In genomic region chr14:39102969-39103957, GRCh38 we compare ENCODE assay signal across 8 cellular contexts. TPM values are rescaled to one million over a fixed set of nuclear protein-coding genes. Genes with fewer than 3 reads are reported as not detected.
A peak's percentile ranks its signal among the peaks of the same experiment; 100 is the strongest.
DNase-seq lines count a peak whose midpoint lies in the region; ATAC-seq and TF ChIP-seq lines count a peak whose summit lies in the region.

Gene SEC23A, minus strand, starts transcription at chr14:39103235. Its CDS starts 7,117 bp downstream, at chr14:39096118.

- DNase-seq in AG04450 (ENCODE audit: low read depth, low spot score), result peak; percentile 52
- peak; percentile 65 for DNase-seq in NCI-H2196 treated with DMSO at 0.1 percent for 48 hours (lab: John Stamatoyannopoulos, UW; ENCODE audit: unreplicated experiment)
- DNase-seq in mammary epithelial cell, result peak; percentile 81
- DNase-seq in immature natural killer cell, result peak; percentile 86 to 87 (median 87)
- DNase-seq in spleen, result peak; percentile 98

- intact Hi-C loops in mammary epithelial cell (cut with micrococcal nuclease) (loop anchor here (2.0 kb wide), 1 partner anchor 330 kb away; the partner anchor contains the start of gene FBXO33), spleen (cut with DNase I; ENCODE audit: low total_unique reads) (loop anchor here (5.0 to 10.0 kb wide), 2 partner anchors 74 to 332 kb away; partner anchors contain the start of genes FBXO33 and PNN)

- H3K4me1 ChIP-seq in mammary epithelial cell (ENCODE audit: insufficient read depth, low read length) (peaks cover 4% of the 10 kb centered on the region), spleen (peaks cover 0 to 58% (median 41%) of the 10 kb centered on the region in 6 donors)

- peak within 1 kb of the TSS; percentile 79 for H3K4me2 ChIP-seq in mammary epithelial cell (ENCODE audit: insufficient read depth, low read depth, low read length)

- H3K9me3 Mint-ChIP-seq in immature natural killer cell, result no peaks in the 10 kb centered on the region

- H2AFZ ChIP-seq in mammary epithelial cell (ENCODE audit: low read depth, low read length), result peak within 1 kb of the TSS; percentile 98

- peaks cover 32 to 49% of the 10 kb centered on the region in 2 donors for H3K4me1 Mint-ChIP-seq in immature natural killer cell

- WGBS in mammary epithelial cell (ENCODE audit: low coverage, missing lambda C conversion rate), result 8% methylated on average over 13 of the region's 58 CpGs
- WGBS in spleen, 5 donors, result 0 to 2% (median 1%) methylated on average over 38 to 58 of the region's 58 CpGs

- peaks cover 0 to 4% (median 0%) of the 10 kb centered on the region in 3 donors for H3K27me3 Mint-ChIP-seq in immature natural killer cell (ENCODE audit: low read depth in 3 of 3)

- H3K36me3 ChIP-seq in mammary epithelial cell (ENCODE audit: insufficient read depth, low read length), result no peaks in the 10 kb centered on the region
- peaks cover 0 to 2% (median 0%) of the 10 kb centered on the region in 6 donors for H3K36me3 ChIP-seq in spleen

- no peak for TF ChIP-seq CTCF in AG04450 (IDR thresholded peaks at IDR 0.05; ENCODE audit: low read depth, low read length)
- TF ChIP-seq CTCF in WI38 (IDR thresholded peaks at IDR 0.05; ENCODE audit: low read depth, low read length), result no peak
- TF ChIP-seq CTCF in mammary epithelial cell (conservative IDR thresholded peaks at IDR 0.05 in 1 of 2, IDR thresholded peaks at IDR 0.05 in 1 of 2; ENCODE audit: extremely low read depth in 1 of 2, insufficient read depth in 1 of 2, low read depth in 1 of 2, low read length in 2 of 2), result peak in 1 of 2 donors; percentile 3
- TF ChIP-seq CTCF in spleen (IDR thresholded peaks at IDR 0.05 in 8 of 11, conservative IDR thresholded peaks at IDR 0.05 in 3 of 11), result peak in 1 of 11 experiments; percentile 7

- dilution Hi-C loops in mammary epithelial cell (cut with HindIII; ENCODE audit: low sequenced_read_pairs), result no loop called here

- POLR2A ChIA-PET in AG04450 (lab: Yijun Ruan, JAX), result interaction anchor here (0.7 to 2.9 kb wide), 9 partner anchors 11 to 330 kb away, joined by 3 to 19 read pairs (median 4); partner anchors contain the start of genes FBXO33, GEMIN2, PNN and TRAPPC6B

- CTCF ChIA-PET in AG04450 (lab: Charles Lee), result interaction anchor here (0.7 to 1.7 kb wide), 3 partner anchors 11 to 326 kb away, joined by 3 to 8 read pairs (median 6); partner anchors contain the start of gene GEMIN2
- CTCF ChIA-PET in mammary epithelial cell (lab: Charles Lee; ENCODE audit: low non-redundant PET), result interaction anchor here (0.5 to 0.6 kb wide), 2 partner anchors 236 to 323 kb away, joined by 3 to 4 read pairs; no protein-coding TSS in a partner anchor

- peak within 1 kb of the TSS; percentile 93 to 99 (median 97) for H3K27ac Mint-ChIP-seq in immature natural killer cell

- peak within 1 kb of the TSS; percentile 96 to 98 (median 96) for H3K4me3 Mint-ChIP-seq in immature natural killer cell

- H3K9ac ChIP-seq in mammary epithelial cell (ENCODE audit: insufficient read depth, low read length), result peak within 1 kb of the TSS; percentile 92

- H3K79me2 ChIP-seq in mammary epithelial cell (ENCODE audit: insufficient read depth, low read length), result peaks cover 62% of the 10 kb centered on the region

- H3K27me3 ChIP-seq in AG04450 (ENCODE audit: control insufficient read depth, insufficient read depth, low read length) (no peaks in the 10 kb centered on the region), mammary epithelial cell (ENCODE audit: insufficient read depth, low read length) (no peaks in the 10 kb centered on the region), spleen (replicated peaks in 1 of 7) (no peaks in the 10 kb centered on the region)

- in situ Hi-C loops in mammary epithelial cell (cut with MboI; ENCODE audit: low sequenced_read_pairs in 2 of 2), result loop anchor here (10.0 kb wide), 2 partner anchors 312 to 322 kb away; no protein-coding TSS in a partner anchor

- H3K36me3 Mint-ChIP-seq in immature natural killer cell, result no peaks in the 10 kb centered on the region

- H3K27ac ChIP-seq in AG04450 (ENCODE audit: low read depth, low read length), result peak within 1 kb of the TSS; percentile 94
- peak within 1 kb of the TSS; percentile 64 for H3K27ac ChIP-seq in mammary epithelial cell (ENCODE audit: insufficient read depth, low read depth, low read length)
- peak within 1 kb of the TSS; percentile 86 to 97 (median 94) for H3K27ac ChIP-seq in spleen

- TSS peak; percentile 69 for BruUV-seq in mammary epithelial cell (replicated peaks; lab: Mats Ljungman, UMichigan)

- H3K4me3 ChIP-seq in AG04450 (ENCODE audit: low read depth, low read length), result peak within 1 kb of the TSS; percentile 80
- H3K4me3 ChIP-seq in WI38 (ENCODE audit: low read depth, low read length), result peak within 1 kb of the TSS; percentile 76
- peak within 1 kb of the TSS; percentile 80 to 95 (median 91) for H3K4me3 ChIP-seq in mammary epithelial cell (replicated peaks in 1 of 3; ENCODE audit: insufficient read depth in 1 of 3, low read depth in 2 of 3, low read length in 3 of 3)
- peak within 1 kb of the TSS; percentile 61 to 81 (median 74) for H3K4me3 ChIP-seq in spleen

- no peaks in the 10 kb centered on the region for H4K20me1 ChIP-seq in mammary epithelial cell (ENCODE audit: insufficient read depth, low read length)

- H3K9me3 ChIP-seq in AG04450 (ENCODE audit: control insufficient read depth, insufficient read depth, low read length), result no peaks in the 10 kb centered on the region; the same call in 1 of the 2 replicates
- H3K9me3 ChIP-seq in mammary epithelial cell (replicated peaks; ENCODE audit: insufficient read depth, low read length), result no peaks in the 10 kb centered on the region
- no peaks in the 10 kb centered on the region for H3K9me3 ChIP-seq in spleen

- peak in 2 of 3 donors; percentile 63 to 84 for TF ChIP-seq POLR2A in spleen (IDR thresholded peaks at IDR 0.05)

- ATAC-seq in GM18873 (IDR thresholded peaks at IDR 0.05; ENCODE audit: low FRiP score, unreplicated experiment), result peak; percentile 83
- peak; percentile 94 for ATAC-seq in HG03139 (IDR thresholded peaks at IDR 0.05; ENCODE audit: unreplicated experiment)

RNA-seq across cellular contexts. Expression of gene SEC23A, which starts in this region (rescaled TPM):
- polyA plus RNA-seq in AG04450 (2011; rRNA removed) (289 and 310 TPM in 2 replicates), mammary epithelial cell (45.6 TPM), immature natural killer cell (10 to 100 TPM; 19.3 to 35.1 (median 29.1) TPM), spleen (10 to 100 TPM in 1 of 3 donors, 1 to 10 TPM in 2; 9.6 to 13.4 (median 9.8) TPM)
- 361 and 545 TPM in 2 replicates for polyA minus RNA-seq in AG04450 (2011; rRNA and poly(A)+ RNA removed)
- total RNA-seq in mammary epithelial cell (100 to 1,000 TPM in 1 of 2 donors, 10 to 100 TPM in 1; 97.6 to 169 TPM), spleen (10 to 100 TPM; 50.0 to 87.5 (median 63.8) TPM)
- polyA minus RNA-seq in mammary epithelial cell, result 179 TPM

Comparison
In these comparisons a context has a peak if more than half of its experiments do, and no peak if none do; other contexts are left out.
1. Peak in every context shown above with its lines: DNase-seq, ATAC-seq, H3K4me3 ChIP-seq and H3K27ac ChIP-seq.